ENCODE assay signal across 18 cellular contexts in the genomic region with DNA sequence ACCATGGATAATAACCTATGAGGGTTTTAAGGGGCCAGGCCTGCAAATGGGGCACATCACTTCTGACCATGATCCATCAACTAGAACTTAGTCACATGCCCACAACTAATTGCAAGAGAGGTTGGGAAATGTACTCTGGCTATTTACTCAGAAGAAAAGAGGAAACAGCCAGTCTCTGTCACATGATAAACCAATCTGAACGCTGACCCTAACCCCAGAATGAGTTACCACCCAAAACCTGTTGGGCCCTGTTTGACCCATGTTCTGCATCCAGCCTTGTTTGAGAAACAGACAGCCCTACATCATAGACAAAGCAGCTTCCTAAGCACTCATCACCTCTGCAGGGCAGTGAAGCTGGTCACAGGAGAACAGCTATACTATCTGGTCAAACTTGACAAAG. TPM values are rescaled to one million over a fixed set of nuclear protein-coding genes. Genes with fewer than 3 reads are reported as not detected.
A peak's percentile ranks its signal among the peaks of the same experiment; 100 is the strongest.
DNase-seq lines count a peak whose midpoint lies in the region; FAIRE-seq and TF ChIP-seq lines count a peak whose summit lies in the region.
"Had no signal": no experiment of that assay in that cellular context is flagged by ENCODE, and none has a peak within 500 bp of the region (broad histone marks: within the 10 kb centered on the region; RNA-seq: fewer than 3 reads in every experiment).

No MANE protein-coding gene starts in this region.

- H3K4me3 ChIP-seq in Karpas-422 (ENCODE audit: low read length) (no peak overlapping the region), astrocyte (ENCODE audit: insufficient read depth, low read depth, low read length) (no peak overlapping the region), muscle layer of duodenum (ENCODE audit: low read depth in 1 of 2, low read length in 2 of 2) (no peak overlapping the region)
- H3K4me3 ChIP-seq: pancreas had no signal

- H3K4me2 ChIP-seq in Karpas-422 (ENCODE audit: low read depth, low read length, poor library complexity, severe bottlenecking): peak overlapping the region; percentile 5
- peak overlapping the region; percentile 66 for H3K4me2 ChIP-seq in astrocyte (ENCODE audit: low read length)

- TF ChIP-seq CTCF in astrocyte (IDR thresholded peaks at IDR 0.05; ENCODE audit: insufficient read depth, low read depth, low read length): no peak

- H3K27ac Mint-ChIP-seq in astrocyte (ENCODE audit: unreplicated experiment): peak overlapping the region; percentile 63

- peaks cover 10% of the 10 kb centered on the region; the same call in 1 of the 2 replicates for H3K36me3 ChIP-seq in Karpas-422 (ENCODE audit: insufficient read depth, low read length)
- peaks cover 5% of the 10 kb centered on the region for H3K36me3 ChIP-seq in astrocyte (ENCODE audit: insufficient read depth, low read length)
- H3K36me3 ChIP-seq in muscle layer of duodenum (ENCODE audit: control insufficient read depth in 1 of 2, insufficient read depth in 2 of 2, low read length in 2 of 2): peaks cover 15 to 28% of the 10 kb centered on the region in 2 donors

- no peak for FAIRE-seq in astrocyte (lab: Jason Lieb, UNC)
- FAIRE-seq: endometrium, H1, pancreas had no signal

- H3K9ac ChIP-seq in Karpas-422 (ENCODE audit: low read length) (no peak overlapping the region; the same call in 1 of the 2 replicates), astrocyte (ENCODE audit: low read length) (no peak overlapping the region)

- DNase-seq in AML-193 (lab: John Stamatoyannopoulos, UW): peak; percentile 85 to 87
- no peak for DNase-seq in Karpas-422
- no peak for DNase-seq in astrocyte (ENCODE audit: low read depth)
- no peak for DNase-seq in EL
- DNase-seq in NCI-H2171 treated with DMSO at 0.1 percent for 48 hours (lab: John Stamatoyannopoulos, UW): no peak
- no peak for DNase-seq in GDM1 (lab: John Stamatoyannopoulos, UW)
- no peak for DNase-seq in NCI-H187 (lab: John Stamatoyannopoulos, UW)
- DNase-seq: head of caudate nucleus; left cardiac atrium; NCI-H1417; NCI-H510A; pancreas; stimulated activated naive CD4-positive, alpha-beta T cell treated with Interleukin-2 at 50 U/mL for 16 hours had no signal

- peaks cover 100% of the 10 kb centered on the region for H3K79me2 ChIP-seq in Karpas-422 (ENCODE audit: low read length)
- peaks cover 99% of the 10 kb centered on the region for H3K79me2 ChIP-seq in astrocyte (ENCODE audit: insufficient read depth, low read length)

- no peaks in the 10 kb centered on the region for H3K9me3 Mint-ChIP-seq in astrocyte (ENCODE audit: unreplicated experiment)
- H3K9me3 Mint-ChIP-seq: brain had no signal

- H3K27me3 ChIP-seq in Karpas-422 (ENCODE audit: low read length): no peaks in the 10 kb centered on the region
- H3K27me3 ChIP-seq in astrocyte (ENCODE audit: insufficient read depth, low read length): no peaks in the 10 kb centered on the region
- H3K27me3 ChIP-seq in muscle layer of duodenum (ENCODE audit: low read depth, low read length): no peaks in the 10 kb centered on the region
- H3K27me3 ChIP-seq: pancreas had no signal

- H3K4me1 ChIP-seq in Karpas-422 (ENCODE audit: low read length) (peaks cover 71% of the 10 kb centered on the region), astrocyte (ENCODE audit: insufficient read depth, low read length) (peaks cover 64% of the 10 kb centered on the region), muscle layer of duodenum (ENCODE audit: control insufficient read depth in 1 of 2, insufficient read depth in 2 of 2, low read length in 2 of 2) (peaks cover 30 to 62% of the 10 kb centered on the region in 2 donors)

- H3K36me3 Mint-ChIP-seq in astrocyte (ENCODE audit: low read depth, unreplicated experiment): peaks cover 16% of the 10 kb centered on the region

- H3K27ac ChIP-seq in Karpas-422 (ENCODE audit: low read length) (no peak overlapping the region), astrocyte (ENCODE audit: low read depth, low read length) (peak overlapping the region; percentile 9), muscle layer of duodenum (ENCODE audit: low read length) (peak overlapping the region; percentile 62)

- H3K4me3 Mint-ChIP-seq in astrocyte (ENCODE audit: unreplicated experiment): peak overlapping the region; percentile 23

- H3K4me1 Mint-ChIP-seq in astrocyte (ENCODE audit: low read depth, unreplicated experiment): peaks cover 70% of the 10 kb centered on the region

- no peaks in the 10 kb centered on the region for H3K9me2 ChIP-seq in Karpas-422 (replicated peaks; ENCODE audit: insufficient read depth, low read length)

- H3K27me3 Mint-ChIP-seq in astrocyte (ENCODE audit: low read depth, unreplicated experiment): no peaks in the 10 kb centered on the region
- H3K27me3 Mint-ChIP-seq: brain had no signal

- peaks cover 90% of the 10 kb centered on the region for H4K20me1 ChIP-seq in Karpas-422 (ENCODE audit: insufficient read depth, low read depth, low read length)
- peaks cover 88% of the 10 kb centered on the region for H4K20me1 ChIP-seq in astrocyte (ENCODE audit: insufficient read depth, low read length)

- H3K9me3 ChIP-seq in Karpas-422 (ENCODE audit: low read length) (no peaks in the 10 kb centered on the region), astrocyte (ENCODE audit: insufficient read depth, low read depth, low read length) (no peaks in the 10 kb centered on the region), muscle layer of duodenum (ENCODE audit: control insufficient read depth in 1 of 2, low read length in 2 of 2) (no peaks in the 10 kb centered on the region)
- H3K9me3 ChIP-seq: pancreas had no signal

- H2AFZ ChIP-seq in Karpas-422 (ENCODE audit: low read length) (no peak overlapping the region), astrocyte (ENCODE audit: low read depth, low read length) (no peak overlapping the region)

RNA-seq across cellular contexts. Expression of gene MACROH2A1, which starts 5.8 kb away (rescaled TPM):
- total RNA-seq in Karpas-422 (2014; rRNA removed; shearing (Covaris generic); ENCODE audit: low replicate concordance): 160 and 245 TPM in 2 replicates
- 121 and 143 TPM in 2 replicates for total RNA-seq in astrocyte

RNA-seq across cellular contexts. Expression of gene DCANP1, which starts 53.9 kb away (rescaled TPM):
- not detected in 2 replicates for total RNA-seq in Karpas-422 (2014; rRNA removed; shearing (Covaris generic); ENCODE audit: low replicate concordance)
- not detected in 2 replicates for total RNA-seq in astrocyte
- total RNA-seq: H1, HT1080, left cardiac atrium, pancreas had no signal

RNA-seq across cellular contexts. Expression of gene TIFAB, which starts 58.9 kb away (rescaled TPM):
- not detected in 2 replicates for total RNA-seq in Karpas-422 (2014; rRNA removed; shearing (Covaris generic); ENCODE audit: low replicate concordance)
- total RNA-seq in astrocyte: not detected in 2 replicates
- total RNA-seq: H1, HT1080, left cardiac atrium had no signal

Comparison
In these comparisons a context has a peak if more than half of its experiments do, and no peak if none do; other contexts are left out.
1. DNase-seq: peak in AML-193 (2 of 2); none in Karpas-422 (single experiment), astrocyte (single experiment), EL (single experiment), NCI-H2171 treated with DMSO at 0.1 percent for 48 hours (single experiment), GDM1 (single experiment) and NCI-H187 (0 of 2).